8 cellular contexts compared by ENCODE assay signal in the genomic region with DNA sequence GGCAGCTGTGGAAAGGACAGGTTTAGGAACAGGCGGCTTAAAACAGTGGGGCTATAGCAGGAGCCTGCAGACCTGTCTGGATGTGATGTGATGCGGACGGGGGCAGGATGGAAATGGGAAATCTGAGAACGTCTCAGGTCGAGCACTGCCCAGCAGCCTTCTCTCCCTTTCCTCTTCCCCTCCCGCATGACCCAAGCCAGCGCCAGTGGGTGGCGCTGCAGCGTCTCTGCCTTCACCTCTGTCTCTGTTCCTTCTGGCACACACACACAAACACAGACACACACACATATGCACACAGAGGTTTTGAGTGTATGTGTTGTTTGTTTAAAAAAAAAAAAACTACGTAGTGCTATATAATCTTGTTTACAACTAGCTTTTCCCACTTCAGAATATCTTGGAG.
DNase-seq lines count a peak whose midpoint lies in the region; FAIRE-seq and TF ChIP-seq lines count a peak whose summit lies in the region.

No MANE protein-coding gene starts in this region.

- no peaks in the 10 kb centered on the region for H4K20me1 ChIP-seq in PC-9 (ENCODE audit: insufficient read depth)

- no peak for TF ChIP-seq EP300 in tibial nerve (IDR thresholded peaks at IDR 0.05)

- H3K4me3 ChIP-seq in PC-9 (no peak overlapping the region), fibroblast of the aortic adventitia (ENCODE audit: low read depth, low read length) (no peak overlapping the region), small intestine (ENCODE audit: low read depth in 1 of 2, low read length in 2 of 2) (no peak overlapping the region), tibial nerve (no peak overlapping the region)

- POLR2A ChIA-PET in PC-9 (lab: Charles Lee; ENCODE audit: unreplicated experiment), result no interaction called here

- intact Hi-C loops in PC-9 (cut with micrococcal nuclease; ENCODE audit: unreplicated experiment), result no loop called here

- H3K27ac ChIP-seq in PC-9 (no peak overlapping the region), small intestine (ENCODE audit: low read depth in 1 of 2, low read length in 1 of 2) (no peak overlapping the region), tibial nerve (no peak overlapping the region)

- H3F3A ChIP-seq in PC-9 (ENCODE audit: insufficient read depth, low read depth), result no peaks in the 10 kb centered on the region; the same call in 1 of the 2 replicates

- CTCF ChIA-PET in PC-9 (lab: Charles Lee), result no interaction called here

- no peak for FAIRE-seq in small intestine (lab: Jason Lieb, UNC)

- TF ChIP-seq CTCF in GM13977 (IDR thresholded peaks at IDR 0.05; ENCODE audit: extremely low read depth, insufficient read depth, missing control alignments) (peak; percentile 56), PC-9 (conservative IDR thresholded peaks at IDR 0.05) (peak; percentile 40), fibroblast of the aortic adventitia (IDR thresholded peaks at IDR 0.05; ENCODE audit: insufficient read depth, low read length) (peak; percentile 42), tibial nerve (IDR thresholded peaks at IDR 0.05) (peak in 1 of 5 experiments; percentile 13)

- WGBS in small intestine, 3 donors, result 15 to 33% (median 26%) methylated on average over 6 to 10 of the region's 10 CpGs
- WGBS in tibial nerve, 2 donors, result 8 to 17% methylated on average over 9 to 10 of the region's 10 CpGs

- TF ChIP-seq POLR2A in tibial nerve (IDR thresholded peaks at IDR 0.05), result no peak

- H3K4me1 ChIP-seq in PC-9 (replicated peaks; ENCODE audit: insufficient read depth) (peaks cover 11% of the 10 kb centered on the region), small intestine (ENCODE audit: control insufficient read depth in 2 of 2, insufficient read depth in 1 of 2, low read depth in 1 of 2, low read length in 1 of 2) (no peaks in the 10 kb centered on the region), tibial nerve (no peaks in the 10 kb centered on the region)

- H3K4me2 ChIP-seq in PC-9, result no peak overlapping the region

- no peaks in the 10 kb centered on the region for H3K36me3 ChIP-seq in PC-9 (ENCODE audit: low read depth)
- no peaks in the 10 kb centered on the region for H3K36me3 ChIP-seq in small intestine (ENCODE audit: control insufficient read depth in 2 of 2, insufficient read depth in 2 of 2, low read length in 2 of 2)
- no peaks in the 10 kb centered on the region for H3K36me3 ChIP-seq in tibial nerve

- BruUV-seq in PC-9 (replicated peaks; lab: Mats Ljungman, UMichigan), result no TSS peak

- H3K79me2 ChIP-seq in PC-9 (ENCODE audit: low read depth), result no peaks in the 10 kb centered on the region

- peak; percentile 5 for DNase-seq in AG08395 (ENCODE audit: low spot score)
- DNase-seq in GM13977 (ENCODE audit: low spot score), result no peak
- no peak for DNase-seq in PC-9
- DNase-seq in fibroblast of the aortic adventitia (ENCODE audit: low read depth), result peak; percentile 13
- DNase-seq in small intestine, result peak; percentile 20
- DNase-seq in tibial nerve (ENCODE audit: low spot score in 2 of 2), result no peak
- DNase-seq in inferior parietal cortex (ENCODE audit: extremely low spot score), result no peak
- no peak for DNase-seq in GM19238 (ENCODE audit: insufficient read length, low spot score)

- no peak overlapping the region for H2AFZ ChIP-seq in PC-9

- H3K27me3 ChIP-seq in PC-9 (ENCODE audit: insufficient read depth, low read depth) (no peaks in the 10 kb centered on the region), small intestine (ENCODE audit: control insufficient read depth in 2 of 2, insufficient read depth in 2 of 2, low read length in 2 of 2) (no peaks in the 10 kb centered on the region), tibial nerve (peaks cover 0 to 9% of the 10 kb centered on the region in 2 donors)

- in situ Hi-C loops in GM13977 (cut with MboI; ENCODE audit: low pct_unique_long_range_greater_than_20kb, low sequenced_read_pairs, unreplicated experiment), result no loop called here

- no peaks in the 10 kb centered on the region for H3K9me3 ChIP-seq in PC-9 (ENCODE audit: insufficient read depth, low read depth)
- H3K9me3 ChIP-seq in small intestine (ENCODE audit: control insufficient read depth, low read depth), result no peaks in the 10 kb centered on the region
- H3K9me3 ChIP-seq in tibial nerve, result no peaks in the 10 kb centered on the region

- no peaks in the 10 kb centered on the region for H3K9me2 ChIP-seq in PC-9 (ENCODE audit: insufficient read depth)

Comparison
In these comparisons a context has a peak if more than half of its experiments do, and no peak if none do; other contexts are left out.
1. DNase-seq: peak in AG08395 (single experiment), fibroblast of the aortic adventitia (single experiment) and small intestine (single experiment); none in GM13977 (single experiment), PC-9 (0 of 2), tibial nerve (0 of 2), inferior parietal cortex (single experiment) and GM19238 (single experiment).